ENCODE assay signal across 32 cellular contexts in the genomic region with DNA sequence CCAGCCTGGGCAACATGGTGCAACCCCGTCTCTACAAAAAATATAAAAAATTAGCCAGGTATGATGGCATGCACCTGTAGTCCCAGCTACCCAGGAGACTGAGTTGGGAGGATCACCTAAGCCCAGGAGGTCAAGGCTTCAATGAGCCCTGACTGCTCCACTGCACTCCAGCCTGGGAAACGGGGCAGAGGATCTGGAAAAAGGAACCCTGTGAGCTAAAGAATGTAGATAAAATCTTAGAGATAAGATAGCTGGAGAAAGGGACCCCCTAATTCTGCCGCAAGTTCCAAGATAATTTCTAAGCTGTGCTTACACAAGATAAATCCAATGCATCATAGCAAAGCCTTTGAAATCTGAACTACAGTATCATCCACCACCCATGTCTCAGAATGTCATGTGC.
A peak's percentile ranks its signal among the peaks of the same experiment; 100 is the strongest.
DNase-seq lines count a peak whose midpoint lies in the region; ATAC-seq and TF ChIP-seq lines count a peak whose summit lies in the region.
"Had no signal": no experiment of that assay in that cellular context is flagged by ENCODE, and none has a peak within 500 bp of the region (broad histone marks: within the 10 kb centered on the region; RNA-seq: fewer than 3 reads in every experiment).

No MANE protein-coding gene starts in this region.

- H3K9ac ChIP-seq in mesendoderm (ENCODE audit: low read length), result no peak overlapping the region
- H3K9ac ChIP-seq: BLaER1; BLaER1 treated with 17β-estradiol and CSF1 and Interleukin-3, amounts not matched to agents 10 nM and 100 nM had no signal

- H3K27ac Mint-ChIP-seq in Caco-2 (ENCODE audit: unreplicated experiment), result no peak overlapping the region
- H3K27ac Mint-ChIP-seq: B cell; CD14-positive monocyte; CD4-positive, alpha-beta memory T cell; CD4-positive, alpha-beta T cell; CD4-positive, CD25-positive, alpha-beta regulatory T cell; CD8-positive, alpha-beta memory T cell; CD8-positive, alpha-beta T cell had no signal

- H3K18ac ChIP-seq in mesendoderm (ENCODE audit: low read length), result no peak overlapping the region

- H3K9me3 Mint-ChIP-seq in Caco-2 (ENCODE audit: unreplicated experiment), result peaks cover 20% of the 10 kb centered on the region
- H3K9me3 Mint-ChIP-seq: CD4-positive, alpha-beta T cell had no signal

- no peak overlapping the region for H3K56ac ChIP-seq in mesendoderm (ENCODE audit: low read length)

- no peak overlapping the region for H2BK120ac ChIP-seq in mesendoderm (ENCODE audit: low read depth, low read length)

- no peak overlapping the region for H3K4me2 ChIP-seq in mesendoderm (ENCODE audit: low read length)
- H3K4me2 ChIP-seq: A549; BLaER1; BLaER1 treated with 17β-estradiol and CSF1 and Interleukin-3, amounts not matched to agents 10 nM and 100 nM had no signal

- no peak overlapping the region for H3K4me3 Mint-ChIP-seq in Caco-2 (ENCODE audit: unreplicated experiment)
- H3K4me3 Mint-ChIP-seq: B cell; CD14-positive monocyte; CD4-positive, alpha-beta memory T cell; CD4-positive, alpha-beta T cell; CD4-positive, CD25-positive, alpha-beta regulatory T cell; CD8-positive, alpha-beta memory T cell; CD8-positive, alpha-beta T cell had no signal

- H3K27me3 ChIP-seq in Caco-2 (replicated peaks; ENCODE audit: control insufficient read depth, insufficient read depth, low read length) (no peaks in the 10 kb centered on the region), mesendoderm (ENCODE audit: insufficient read depth, low read length, poor library complexity) (no peaks in the 10 kb centered on the region)
- H3K27me3 ChIP-seq: BE2C; BLaER1; BLaER1 treated with 17β-estradiol and CSF1 and Interleukin-3, amounts not matched to agents 10 nM and 100 nM had no signal

- intact Hi-C loops in Caco-2 (cut with micrococcal nuclease; ENCODE audit: unreplicated experiment), result no loop called here

- H4K8ac ChIP-seq in mesendoderm (ENCODE audit: low read depth, low read length), result no peak overlapping the region

- H3K4me3 ChIP-seq in Caco-2 (ENCODE audit: low read depth, low read length) (no peak overlapping the region), mesendoderm (ENCODE audit: low read length) (no peak overlapping the region)
- H3K4me3 ChIP-seq: A549; BLaER1; BLaER1 treated with 17β-estradiol and CSF1 and Interleukin-3, amounts not matched to agents 10 nM and 100 nM had no signal

- H3K27ac ChIP-seq in mesendoderm (ENCODE audit: low read depth, low read length), result no peak overlapping the region
- H3K27ac ChIP-seq: 22Rv1; A549; BLaER1; BLaER1 treated with 17β-estradiol and CSF1 and Interleukin-3, amounts not matched to agents 10 nM and 100 nM; C4-2B had no signal

- no peak overlapping the region for H3K4ac ChIP-seq in mesendoderm (ENCODE audit: low read depth, low read length)

- H3K23ac ChIP-seq in mesendoderm (ENCODE audit: low read length), result no peak overlapping the region

- no peak overlapping the region for H2BK5ac ChIP-seq in mesendoderm (ENCODE audit: low read length)

- ATAC-seq in HG02571 (IDR thresholded peaks at IDR 0.05; ENCODE audit: unreplicated experiment), result no peak
- ATAC-seq: A549; CD8-positive, alpha-beta T cell had no signal

- no peak for TF ChIP-seq CTCF in Caco-2 (IDR thresholded peaks at IDR 0.05; ENCODE audit: insufficient read depth in 1 of 2, low read depth in 1 of 2, low read length in 1 of 2, severe bottlenecking in 1 of 2, unreplicated experiment in 1 of 2)

- no TSS peak for BruUV-seq in Caco-2 (replicated peaks; lab: Mats Ljungman, UMichigan)

- peaks cover 24% of the 10 kb centered on the region for H3K4me1 Mint-ChIP-seq in Caco-2 (ENCODE audit: low read depth, unreplicated experiment)
- H3K4me1 Mint-ChIP-seq: B cell; CD14-positive monocyte; CD4-positive, alpha-beta memory T cell; CD4-positive, CD25-positive, alpha-beta regulatory T cell; CD8-positive, alpha-beta memory T cell had no signal

- POLR2A ChIA-PET in Caco-2 (lab: Charles Lee), result no interaction called here

- H3K79me2 ChIP-seq in mesendoderm (ENCODE audit: control insufficient read depth, insufficient read depth, low read length), result no peaks in the 10 kb centered on the region

- no peak overlapping the region for H2BK15ac ChIP-seq in mesendoderm (replicated peaks; ENCODE audit: low read depth)

- H3K36me3 Mint-ChIP-seq in Caco-2 (ENCODE audit: insufficient read depth, unreplicated experiment), result no peaks in the 10 kb centered on the region
- H3K36me3 Mint-ChIP-seq: CD4-positive, alpha-beta memory T cell; CD4-positive, CD25-positive, alpha-beta regulatory T cell; CD8-positive, alpha-beta T cell had no signal

- no peaks in the 10 kb centered on the region for H3K36me3 ChIP-seq in Caco-2 (ENCODE audit: control insufficient read depth, insufficient read depth, low read length)
- no peaks in the 10 kb centered on the region for H3K36me3 ChIP-seq in mesendoderm (ENCODE audit: control insufficient read depth, insufficient read depth, low read length)
- H3K36me3 ChIP-seq: BE2C; BLaER1; BLaER1 treated with 17β-estradiol and CSF1 and Interleukin-3, amounts not matched to agents 10 nM and 100 nM had no signal

- H2AK5ac ChIP-seq in mesendoderm (ENCODE audit: low read length), result no peak overlapping the region

- H4K5ac ChIP-seq in mesendoderm (ENCODE audit: low read length), result no peak overlapping the region

- DNase-seq in Caco-2, result peak; percentile 24 to 58
- DNase-seq in HT-29 (ENCODE audit: low spot score), result peak; percentile 45
- DNase-seq in mesendoderm, result peak; percentile 52
- DNase-seq in hepatic stellate cell (ENCODE audit: low spot score), result no peak
- DNase-seq in islet precursor cell, result no peak
- DNase-seq: 8988T; ACHN; AML-193; BE2C; C1 segment of cervical spinal cord; Calu3; CD4-positive, alpha-beta memory T cell; CD4-positive, alpha-beta T cell; CD4-positive, CD25-positive, alpha-beta regulatory T cell; CD8-positive, alpha-beta memory T cell; CD8-positive, alpha-beta T cell; COR-L47; DMS 273 treated with DMSO at 0.1 percent for 48 hours; DMS153; DMS53; DMS79; DMS79 treated with DMSO at 0.1 percent for 48 hours; DND-41; EL had no signal

- peaks cover 8% of the 10 kb centered on the region for H3K9me3 ChIP-seq in Caco-2
- H3K9me3 ChIP-seq: A549, BE2C had no signal

- H3K4me1 ChIP-seq in Caco-2, result peaks cover 19% of the 10 kb centered on the region
- H3K4me1 ChIP-seq in mesendoderm (ENCODE audit: control insufficient read depth, low read depth, low read length), result peaks cover 2% of the 10 kb centered on the region
- H3K4me1 ChIP-seq: A549, BE2C had no signal

- no CpG with 5 or more reads among the region's 3 CpGs for whole genome bisulfite sequencing in mesendoderm (ENCODE audit: extremely low coverage, insufficient coverage, low lambda C conversion rate)

- CTCF ChIA-PET in Caco-2 (lab: Charles Lee), result no interaction called here

- peaks cover 1% of the 10 kb centered on the region for H3K27me3 Mint-ChIP-seq in Caco-2 (ENCODE audit: insufficient read depth, unreplicated experiment)
- H3K27me3 Mint-ChIP-seq: CD4-positive, alpha-beta T cell had no signal

- no peaks in the 10 kb centered on the region for H3K79me1 ChIP-seq in mesendoderm (ENCODE audit: low read length)

Comparison
In these comparisons a context has a peak if more than half of its experiments do, and no peak if none do; other contexts are left out.
1. DNase-seq: peak in Caco-2 (2 of 2), HT-29 (single experiment) and mesendoderm (single experiment); none in hepatic stellate cell (single experiment) and islet precursor cell (single experiment).